21 cellular contexts compared by ENCODE assay signal in genomic region chr1:105337427-105337826, GRCh38.
DNase-seq lines count a peak whose midpoint lies in the region; ATAC-seq and TF ChIP-seq lines count a peak whose summit lies in the region.
"Had no signal": no experiment of that assay in that cellular context is flagged by ENCODE, and none has a peak within 500 bp of the region (broad histone marks: within the 10 kb centered on the region; RNA-seq: fewer than 3 reads in every experiment).

No MANE protein-coding gene starts in this region.

- H3K4me1 ChIP-seq in SJCRH30, result peaks cover 7% of the 10 kb centered on the region; the same call in 1 of the 2 replicates
- H3K4me1 ChIP-seq: left ventricle myocardium inferior, right lobe of liver had no signal

- H3K27me3 ChIP-seq in SJCRH30, result no peaks in the 10 kb centered on the region
- H3K27me3 ChIP-seq: right lobe of liver had no signal

- H3K4me3 ChIP-seq in SJCRH30, result no peak overlapping the region
- H3K4me3 ChIP-seq: left ventricle myocardium inferior, right lobe of liver had no signal

- no peak for TF ChIP-seq CTCF in RWPE1 (conservative IDR thresholded peaks at IDR 0.05; ENCODE audit: low read depth)

- DNase-seq in DMS53 (lab: John Stamatoyannopoulos, UW) (peak; percentile 86), NCI-H1417 treated with DMSO at 0.1 percent for 48 hours (lab: John Stamatoyannopoulos, UW) (peak; percentile 10), NCI-H446 (lab: John Stamatoyannopoulos, UW) (peak; percentile 31 to 65), SJCRH30 (peak in 1 of 2 experiments; percentile 22), RWPE1 (ENCODE audit: low spot score) (no peak), HT-29 (ENCODE audit: low spot score) (no peak)
- DNase-seq: activated CD4-positive, alpha-beta T cell treated with anti-CD3 and anti-CD28 coated beads, Interleukin-2, amount 10 ng/mL, durations not matched to agents 7 days and 5 days; activated CD8-positive, alpha-beta memory T cell treated with anti-CD3 and anti-CD28 coated beads, Interleukin-2, amount 10 ng/mL, durations not matched to agents 7 days and 5 days; activated naive CD4-positive, alpha-beta T cell treated with anti-CD3 and anti-CD28 coated beads for 36 hours; DND-41; left ventricle myocardium inferior; mesendoderm; NCI-H187; NCI-H774; posterior cingulate gyrus; right lobe of liver; stimulated activated CD4-positive, alpha-beta T cell treated with anti-CD3 and anti-CD28 coated beads, Interleukin-2, amount 100 ng/mL, for 48 hours; T-helper 9 cell; trophoblast cell; WERI-Rb-1 had no signal

- H3K27ac ChIP-seq in SJCRH30 (0 out of 2 replicates have a peak overlapping the region, but pooled peaks have one; percentile 6), RWPE1 (no peak overlapping the region)
- H3K27ac ChIP-seq: left ventricle myocardium inferior, right lobe of liver, WERI-Rb-1 had no signal

- 0 out of 2 replicates have a peak, but pooled peaks cover 2% of the 10 kb centered on the region for H3K36me3 ChIP-seq in SJCRH30
- H3K36me3 ChIP-seq: left ventricle myocardium inferior, right lobe of liver, WERI-Rb-1 had no signal

- H3K9me3 ChIP-seq in SJCRH30 (replicated peaks), result no peaks in the 10 kb centered on the region
- H3K9me3 ChIP-seq: left ventricle myocardium inferior, right lobe of liver had no signal

- POLR2A ChIA-PET in RWPE1 (lab: Yijun Ruan, JAX; ENCODE audit: low non-redundant PET), result no interaction called here

- CTCF ChIA-PET in RWPE1 (lab: Yijun Ruan, JAX), result interaction anchor here (0.6 kb wide), 1 partner anchor 1083 kb away, joined by 3 read pairs; no protein-coding TSS in a partner anchor

- no peak for ATAC-seq in HG02588 (IDR thresholded peaks at IDR 0.05; ENCODE audit: unreplicated experiment)
- ATAC-seq: activated CD8-positive, alpha-beta memory T cell treated with anti-CD3 and anti-CD28 coated beads, Interleukin-2, amount 10 ng/mL, durations not matched to agents 7 days and 5 days; right lobe of liver had no signal

Comparison
In these comparisons a context has a peak if more than half of its experiments do, and no peak if none do; other contexts are left out.
1. DNase-seq: peak in DMS53 (single experiment), NCI-H1417 treated with DMSO at 0.1 percent for 48 hours (single experiment) and NCI-H446 (2 of 2); none in RWPE1 (single experiment) and HT-29 (single experiment).